Comparison of ENCODE assay signal across 9 cellular contexts in genomic region chr13:29817604-29818378, GRCh38. TPM values are rescaled to one million over a fixed set of nuclear protein-coding genes. Genes with fewer than 3 reads are reported as not detected.
DNase-seq lines count a peak whose midpoint lies in the region; ATAC-seq, FAIRE-seq and TF ChIP-seq lines count a peak whose summit lies in the region.
"Had no signal": no experiment of that assay in that cellular context is flagged by ENCODE, and none has a peak within 500 bp of the region (broad histone marks: within the 10 kb centered on the region; RNA-seq: fewer than 3 reads in every experiment).

No MANE protein-coding gene starts in this region.

- TF ChIP-seq RAD21 in GM12878 (IDR thresholded peaks at IDR 0.05; ENCODE audit: insufficient read depth, low read depth, low read length), result 0 out of 2 replicates have a peak, but pooled peaks have one; percentile 12

- DNase-seq in GM12865 (ENCODE audit: low read depth) (peak; percentile 76), GM12878 (ENCODE audit: low read depth, low spot score) (peak; percentile 69), ureter (ENCODE audit: low spot score) (no peak), GM03348 (ENCODE audit: low spot score) (no peak), COR-L47 (lab: John Stamatoyannopoulos, UW) (no peak), nucleus accumbens (lab: John Stamatoyannopoulos, UW) (no peak)

- CTCF ChIA-PET in GM12878 (lab: Yijun Ruan, JAX), result interaction anchor here (0.6 to 6.0 kb wide), 12 partner anchors 9 to 950 kb away, joined by 3 to 33 read pairs (median 6); partner anchors contain the start of gene UBL3

- intact Hi-C loops in GM12878 (cut with micrococcal nuclease; ENCODE audit: unreplicated experiment), result no loop called here

- H3K4me2 ChIP-seq in GM12878 (ENCODE audit: control insufficient read depth, insufficient read depth), result peak overlapping the region; percentile 70

- H3K36me3 ChIP-seq in GM12878 (ENCODE audit: control insufficient read depth in 2 of 2, insufficient read depth in 2 of 2, low read length in 1 of 2), result no peaks in the 10 kb centered on the region

- H3K27ac ChIP-seq in GM12878 (ENCODE audit: control insufficient read depth, insufficient read depth), result peak overlapping the region; percentile 87

- no TSS peak for BruUV-seq in GM12878 (replicated peaks; lab: Mats Ljungman, UMichigan)

- in situ Hi-C loops in GM12878 (cut with MboI), result no loop called here

- FAIRE-seq in GM12878 (lab: Jason Lieb, UNC), result peak; percentile 80
- FAIRE-seq: bronchial epithelial cell had no signal

- RAD21 ChIA-PET in GM12878 (lab: Charles Lee; ENCODE audit: unreplicated experiment), result interaction anchor here (0.8 to 9.3 kb wide), 10 partner anchors 12 to 294 kb away, joined by 3 to 84 read pairs (median 4); partner anchors contain the start of gene UBL3

- 32% methylated on average over 3 of the region's 3 CpGs for WGBS in GM12878 (ENCODE audit: insufficient coverage, insufficient replicate concordance, low lambda C conversion rate, missing lambda C conversion rate)

- POLR2A ChIA-PET in GM12878 (lab: Charles Lee), result interaction anchor here (0.6 to 4.2 kb wide), 6 partner anchors 10 to 627 kb away, joined by 3 to 19 read pairs (median 6); partner anchors contain the start of gene UBL3

- H3K4me3 ChIP-seq in GM12865 (ENCODE audit: low read depth, low read length), result peak overlapping the region; percentile 24; the same call in 1 of the 2 replicates
- peak overlapping the region; percentile 46; the same call in 1 of the 2 replicates for H3K4me3 ChIP-seq in GM12878

- H3K27me3 ChIP-seq in GM12878 (replicated peaks in 1 of 2; ENCODE audit: control insufficient read depth in 2 of 2, insufficient read depth in 2 of 2, low read length in 1 of 2), result no peaks in the 10 kb centered on the region

- H3K4me1 ChIP-seq in GM12878 (ENCODE audit: control insufficient read depth, insufficient read depth, low read length), result peaks cover 23% of the 10 kb centered on the region; the same call in 1 of the 2 replicates

- no peak for TF ChIP-seq POLR2A in GM12878 (IDR thresholded peaks at IDR 0.05; ENCODE audit: low read depth, low read length)

- peaks cover 22% of the 10 kb centered on the region for H3K79me2 ChIP-seq in GM12878 (ENCODE audit: control insufficient read depth, insufficient read depth, low read length)

- SMC1A ChIA-PET in GM12878 (lab: Charles Lee; ENCODE audit: uncharacterized antibody, unreplicated experiment), result interaction anchor here (0.7 to 10.2 kb wide), 11 partner anchors 9 to 1373 kb away, joined by 3 to 181 read pairs (median 4); partner anchors contain the start of gene UBL3

- peak; percentile 38 to 54; a peak in 2 of 4 replicates for TF ChIP-seq EP300 in GM12878 (IDR thresholded peaks at IDR 0.05; ENCODE audit: borderline replicate concordance in 1 of 2, control insufficient read depth in 1 of 2, low read depth in 2 of 2, low read length in 2 of 2)

- TF ChIP-seq CTCF in GM12865 (IDR thresholded peaks at IDR 0.05; ENCODE audit: insufficient read depth, low read depth, low read length, missing control alignments) (no peak), GM12878 (IDR thresholded peaks at IDR 0.05 in 2 of 3, conservative IDR thresholded peaks at IDR 0.05 in 1 of 3; ENCODE audit: control insufficient read depth in 2 of 3, extremely low read depth in 1 of 3, insufficient read depth in 1 of 3, low read depth in 3 of 3, low read length in 3 of 3) (no peak)

- H3K9me3 ChIP-seq in GM12878 (replicated peaks; ENCODE audit: control insufficient read depth, insufficient read depth, low read length), result peaks cover 2% of the 10 kb centered on the region; the same call in 1 of the 3 replicates

- ATAC-seq in GM21515 (IDR thresholded peaks at IDR 0.05; ENCODE audit: unreplicated experiment) (peak; percentile 96), HG03571 (IDR thresholded peaks at IDR 0.05; ENCODE audit: unreplicated experiment) (peak; percentile 93), GM12878 (peak; percentile 97)

- no peak overlapping the region for H2AFZ ChIP-seq in GM12878 (ENCODE audit: control insufficient read depth, low read depth, low read length)

- peak overlapping the region; percentile 67 for H3K9ac ChIP-seq in GM12878 (ENCODE audit: control insufficient read depth, insufficient read depth, low read length)

- no peaks in the 10 kb centered on the region for H4K20me1 ChIP-seq in GM12878 (ENCODE audit: control insufficient read depth, insufficient read depth)

TF ChIP-seq in GM12878, 131 proteins besides CTCF, POLR2A, EP300 and RAD21 (continues in another document):
- TF ChIP-seq TBL1XR1 (IDR thresholded peaks at IDR 0.05; ENCODE audit: low read depth, low read length) (peak; percentile 74; the same call in 1 of the 2 replicates), ZNF687 (IDR thresholded peaks at IDR 0.05) (no peak), REST (IDR thresholded peaks at IDR 0.05; ENCODE audit: low read depth, low read length) (no peak)

RNA-seq across cellular contexts. Expression of gene UBL3, which starts 32.6 kb away (rescaled TPM):
- total RNA-seq in GM12878 (2013; cell fraction: nucleolus; rRNA removed), result 13.4 and 14.1 TPM in 2 replicates
- total RNA-seq in GM12878 (2014; rRNA removed), result 9.1 and 9.3 TPM in 2 replicates
- total RNA-seq in GM12878 (2014; rRNA removed; fragmentation: Illumina TruSeq; extraction: Trizol), result 11.3 and 11.6 TPM in 2 replicates
- 12.4 and 13.7 TPM in 2 replicates for total RNA-seq in GM12878 (2021)
- 4.7 TPM for polyA plus RNA-seq in GM12878 (2011; ENCODE audit: low read depth)
- 11.1 and 16.3 TPM in 2 replicates for polyA plus RNA-seq in GM12878 (2011; rRNA removed)
- polyA plus RNA-seq in GM12878 (2011; cell fraction: cytosol; rRNA removed), result 4.5 and 4.7 TPM in 2 replicates
- 3.5 and 3.6 TPM in 2 replicates for polyA plus RNA-seq in GM12878 (2011; cell fraction: nucleus; rRNA removed)
- polyA plus RNA-seq in GM12878 (2012), result 8.9 and 9.5 TPM in 2 replicates
- polyA plus RNA-seq in GM12878 (2014; fragmentation: Illumina TruSeq; extraction: Trizol), result 12.0 and 15.0 TPM in 2 replicates
- 1 to 10 TPM; 5.5 to 6.1 TPM for polyA plus RNA-seq in GM12878 (2014; fragmentation: Nextera tagmentation; extraction: Ambion mirVana)
- 7.0 and 7.9 TPM in 2 replicates for polyA plus RNA-seq in GM12878 (2014; rRNA removed)
- polyA plus RNA-seq in GM12878 (2016; fragmentation: Nextera tagmentation; extraction: Ambion mirVana), result 10 to 100 TPM; 10.1 to 11.2 TPM
- polyA minus RNA-seq in GM12878 (2011; rRNA and poly(A)+ RNA removed), result 6.6 and 8.3 TPM in 2 replicates
- polyA minus RNA-seq in GM12878 (2011; cell fraction: cytosol; rRNA and poly(A)+ RNA removed), result 4.3 and 4.4 TPM in 2 replicates
- polyA minus RNA-seq in GM12878 (2011; cell fraction: nucleus; rRNA and poly(A)+ RNA removed), result 5.7 and 9.1 TPM in 2 replicates
- 31.4 TPM for total RNA-seq in ureter

Comparison
In these comparisons a context has a peak if more than half of its experiments do, and no peak if none do; other contexts are left out.
1. DNase-seq: peak in GM12865 (single experiment) and GM12878 (single experiment); none in ureter (single experiment), GM03348 (single experiment), COR-L47 (single experiment) and nucleus accumbens (0 of 56).
2. Peak in every context shown above with its lines, with median percentiles within 50 percentile points of each other: ATAC-seq.